ENCODE assay signal across 1 cellular context in genomic region chr6:111469543-111469942, GRCh38.
TF ChIP-seq lines count a peak whose summit lies in the region.

No MANE protein-coding gene starts in this region.

TF ChIP-seq in H1, 55 proteins besides CTCF, POLR2A, EP300 and RAD21 (continued from another document):
- TF ChIP-seq USF2 (IDR thresholded peaks at IDR 0.05; ENCODE audit: low read length), result peak; percentile 15; the same call in 1 of the 2 replicates
